28 cellular contexts compared by ENCODE assay signal in genomic region chr2:130966149-130967019, GRCh38.
DNase-seq lines count a peak whose midpoint lies in the region; ATAC-seq and TF ChIP-seq lines count a peak whose summit lies in the region.
"Had no signal": no experiment of that assay in that cellular context is flagged by ENCODE, and none has a peak within 500 bp of the region (broad histone marks: within the 10 kb centered on the region; RNA-seq: fewer than 3 reads in every experiment).

No MANE protein-coding gene starts in this region.

- H3K27ac ChIP-seq in HUES6 (ENCODE audit: low read depth, low read length) (no peak overlapping the region), cingulate gyrus (ENCODE audit: low read depth, low read length) (peak overlapping the region; percentile 13), right lobe of liver (no peak overlapping the region), temporal lobe (ENCODE audit: low read depth, low read length) (peak overlapping the region; percentile 38), ovary (no peak overlapping the region)
- H3K27ac ChIP-seq: adrenal gland, brain microvascular endothelial cell, heart right ventricle, neutrophil, thyroid gland had no signal

- TF ChIP-seq POLR2A in right lobe of liver (IDR thresholded peaks at IDR 0.05), result no peak
- TF ChIP-seq POLR2A in ovary (IDR thresholded peaks at IDR 0.05), result no peak

- TF ChIP-seq EP300 in ovary (IDR thresholded peaks at IDR 0.05), result no peak

- DNase-seq in right lobe of liver (no peak), ovary (no peak)
- no peak for DNase-seq in stimulated activated CD4-positive, alpha-beta T cell treated with anti-CD3 and anti-CD28 coated beads, Interleukin-4, amount 100 ng/mL, for 1 hour
- DNase-seq: activated CD8-positive, alpha-beta memory T cell treated with anti-CD3 and anti-CD28 coated beads, Interleukin-2, amount 10 ng/mL, durations not matched to agents 7 days and 5 days; activated naive CD4-positive, alpha-beta T cell treated with anti-CD3 and anti-CD28 coated beads for 36 hours; activated T-cell treated with anti-CD3 and anti-CD28 coated beads, Interleukin-2, amount 50 U/mL, for 48 hours; adrenal gland; brain microvascular endothelial cell; effector memory CD4-positive, alpha-beta T cell; foreskin fibroblast; heart right ventricle; IMR-90; left cardiac atrium; NCI-H187; NCI-H2171; NCI-H524; SHP77 treated with DMSO at 0.1 percent for 48 hours; stimulated activated naive CD8-positive, alpha-beta T cell treated with anti-CD3 and anti-CD28 coated beads, Interleukin-15, Interleukin-2, amounts not matched to agents 100 U/mL and 50 U/mL, for 24 hours; SW 1271; T1000; thyroid gland had no signal

- H3K27me3 ChIP-seq in HUES6 (ENCODE audit: control insufficient read depth, insufficient read depth, low read length) (peaks cover 52% of the 10 kb centered on the region), right lobe of liver (peaks cover 0 to 10% of the 10 kb centered on the region in 2 donors), ovary (no peaks in the 10 kb centered on the region)
- H3K27me3 ChIP-seq: thyroid gland had no signal

- H3K4me1 ChIP-seq in HUES6 (ENCODE audit: control insufficient read depth, insufficient read depth, low read length) (peaks cover 30% of the 10 kb centered on the region), right lobe of liver (peaks cover 0 to 6% (median 0%) of the 10 kb centered on the region in 4 donors), ovary (ENCODE audit: insufficient read depth) (peaks cover 3% of the 10 kb centered on the region)

- ATAC-seq in right lobe of liver, result peak in 3 of 4 donors; percentile 19 to 55 (median 34)
- ATAC-seq in HG03045 (IDR thresholded peaks at IDR 0.05; ENCODE audit: unreplicated experiment), result no peak
- ATAC-seq: activated CD8-positive, alpha-beta memory T cell treated with anti-CD3 and anti-CD28 coated beads, Interleukin-2, amount 10 ng/mL, durations not matched to agents 7 days and 5 days; esophagus mucosa; heart right ventricle; left cardiac atrium; Panc1; stimulated activated naive CD8-positive, alpha-beta T cell treated with anti-CD3 and anti-CD28 coated beads, Interleukin-15, Interleukin-2, amounts not matched to agents 100 U/mL and 50 U/mL, for 24 hours had no signal

- H3K9ac ChIP-seq in HUES6 (ENCODE audit: low read length), result no peak overlapping the region

- TF ChIP-seq CTCF in right lobe of liver (IDR thresholded peaks at IDR 0.05) (no peak), ovary (IDR thresholded peaks at IDR 0.05) (no peak)

- intact Hi-C loops in right lobe of liver (cut with DNase I) (no loop called here), ovary (cut with DNase I) (no loop called here)

- H3K9me3 ChIP-seq in HUES6 (ENCODE audit: control insufficient read depth, insufficient read depth, low read depth, low read length), result no peaks in the 10 kb centered on the region
- no peaks in the 10 kb centered on the region for H3K9me3 ChIP-seq in right lobe of liver
- H3K9me3 ChIP-seq in ovary, result no peaks in the 10 kb centered on the region
- H3K9me3 ChIP-seq: adrenal gland, heart right ventricle, neutrophil, thyroid gland had no signal

- H3K4me3 ChIP-seq in HUES6 (ENCODE audit: low read depth, low read length), result peak overlapping the region; percentile 4; the same call in 1 of the 2 replicates
- H3K4me3 ChIP-seq in right lobe of liver, result no peak overlapping the region
- no peak overlapping the region for H3K4me3 ChIP-seq in ovary
- H3K4me3 ChIP-seq: adrenal gland, heart right ventricle, thyroid gland had no signal

- WGBS in right lobe of liver (ENCODE audit: insufficient coverage, low coverage, low lambda C conversion rate, missing lambda C conversion rate), result 10% methylated on average over 12 of the region's 19 CpGs
- WGBS in ovary, 3 donors, result 63 to 69% (median 63%) methylated on average over 19 of the region's 19 CpGs

- H3K36me3 ChIP-seq in HUES6 (ENCODE audit: control insufficient read depth, insufficient read depth, low read length), result no peaks in the 10 kb centered on the region
- H3K36me3 ChIP-seq in right lobe of liver, result no peaks in the 10 kb centered on the region
- no peaks in the 10 kb centered on the region for H3K36me3 ChIP-seq in ovary
- H3K36me3 ChIP-seq: adrenal gland, brain microvascular endothelial cell, heart right ventricle, neutrophil, thyroid gland had no signal

Comparison
In these comparisons a context has a peak if more than half of its experiments do, and no peak if none do; other contexts are left out.
1. H3K27ac ChIP-seq: peak in cingulate gyrus (single experiment) and temporal lobe (single experiment); none in HUES6 (single experiment), right lobe of liver (0 of 3) and ovary (0 of 2).